Comparison of ENCODE assay signal across 1 cellular context in genomic region chr16:57600048-57600835, GRCh38.
TF ChIP-seq lines count a peak whose summit lies in the region.

No MANE protein-coding gene starts in this region.

TF ChIP-seq in GM12878, 131 proteins besides CTCF, POLR2A, EP300 and RAD21 (continued from another document and continues in another):
- TF ChIP-seq BCLAF1 (IDR thresholded peaks at IDR 0.05): no peak
- TF ChIP-seq NR2C2 (IDR thresholded peaks at IDR 0.05; ENCODE audit: borderline replicate concordance, control insufficient read depth, insufficient read length, low read depth): no peak
- TF ChIP-seq CEBPB (IDR thresholded peaks at IDR 0.05; ENCODE audit: borderline replicate concordance in 1 of 2, low read depth in 2 of 2, low read length in 2 of 2): no peak
- TF ChIP-seq IKZF1 (conservative IDR thresholded peaks at IDR 0.05): peak; percentile 69
- TF ChIP-seq NR2F1 (conservative IDR thresholded peaks at IDR 0.05): peak; percentile 68; the same call in 1 of the 2 replicates
- no peak for TF ChIP-seq CREB1 (IDR thresholded peaks at IDR 0.05; ENCODE audit: low read depth)
- TF ChIP-seq EED (IDR thresholded peaks at IDR 0.05; ENCODE audit: low read depth): peak; percentile 59
- TF ChIP-seq MTA2 (IDR thresholded peaks at IDR 0.05; ENCODE audit: low read depth): no peak
- no peak for TF ChIP-seq REST (IDR thresholded peaks at IDR 0.05; ENCODE audit: low read depth, low read length)
- TF ChIP-seq CBX3 (IDR thresholded peaks at IDR 0.05; ENCODE audit: borderline replicate concordance, low read depth): no peak
- no peak for TF ChIP-seq PKNOX1 (IDR thresholded peaks at IDR 0.05)
- no peak for TF ChIP-seq SREBF2 (IDR thresholded peaks at IDR 0.05; ENCODE audit: low read length)
- TF ChIP-seq IRF3 (IDR thresholded peaks at IDR 0.05): no peak
- no peak for TF ChIP-seq ZBTB4 (CRISPR knock-in tag; IDR thresholded peaks at IDR 0.05)
- TF ChIP-seq CEBPZ (IDR thresholded peaks at IDR 0.05; ENCODE audit: low read depth, low read length): no peak
- TF ChIP-seq RAD51 (IDR thresholded peaks at IDR 0.05): no peak
- TF ChIP-seq HCFC1 (IDR thresholded peaks at IDR 0.05; ENCODE audit: low read length): no peak
- TF ChIP-seq E2F4 (IDR thresholded peaks at IDR 0.05; ENCODE audit: low read depth, low read length): no peak
- TF ChIP-seq IRF5 (IDR thresholded peaks at IDR 0.05; ENCODE audit: borderline replicate concordance): no peak
- TF ChIP-seq SP1 (IDR thresholded peaks at IDR 0.05; ENCODE audit: low read depth, low read length): no peak
- no peak for TF ChIP-seq ZNF217 (IDR thresholded peaks at IDR 0.05)
- TF ChIP-seq HDGF (IDR thresholded peaks at IDR 0.05): peak; percentile 77
- no peak for TF ChIP-seq BACH1 (IDR thresholded peaks at IDR 0.05; ENCODE audit: borderline replicate concordance)
- TF ChIP-seq PRDM15 (CRISPR knock-in tag; IDR thresholded peaks at IDR 0.05): no peak
- TF ChIP-seq IRF4 (IDR thresholded peaks at IDR 0.05; ENCODE audit: low read depth, low read length): no peak
- no peak for TF ChIP-seq JUND (IDR thresholded peaks at IDR 0.05; ENCODE audit: low read depth, low read length)
- TF ChIP-seq PAX5 (IDR thresholded peaks at IDR 0.05; ENCODE audit: borderline replicate concordance, low read depth, low read length): no peak
- TF ChIP-seq RELA (IDR thresholded peaks at IDR 0.05; ENCODE audit: borderline replicate concordance, partially characterized antibody): no peak
- TF ChIP-seq CHD1 (IDR thresholded peaks at IDR 0.05; ENCODE audit: low read depth, low read length): no peak
- no peak for TF ChIP-seq ATF3 (IDR thresholded peaks at IDR 0.05; ENCODE audit: borderline replicate concordance, extremely low read depth, low read depth, low read length)
- TF ChIP-seq NFXL1 (IDR thresholded peaks at IDR 0.05; ENCODE audit: borderline replicate concordance): no peak
- TF ChIP-seq NFIC (IDR thresholded peaks at IDR 0.05; ENCODE audit: low read depth, low read length): no peak
- no peak for TF ChIP-seq MAX (IDR thresholded peaks at IDR 0.05; ENCODE audit: low read depth, low read length)
- no peak for TF ChIP-seq BRCA1 (IDR thresholded peaks at IDR 0.05; ENCODE audit: low read depth, low read length)
- TF ChIP-seq HDAC6 (IDR thresholded peaks at IDR 0.05; ENCODE audit: unreplicated experiment): no peak
- TF ChIP-seq IKZF2 (IDR thresholded peaks at IDR 0.05): peak in 1 of 2 experiments; percentile 56; a peak in 1 of 4 replicates
